Comparison of ENCODE assay signal across 8 cellular contexts in genomic region chr2:143161982-143162837, GRCh38. TPM values are rescaled to one million over a fixed set of nuclear protein-coding genes. Genes with fewer than 3 reads are reported as not detected.
DNase-seq lines count a peak whose midpoint lies in the region; ATAC-seq and TF ChIP-seq lines count a peak whose summit lies in the region.

No MANE protein-coding gene starts in this region.

- H3K36me3 ChIP-seq in RWPE2 (ENCODE audit: low read depth): no peaks in the 10 kb centered on the region

- H3K27me3 ChIP-seq in RWPE2 (ENCODE audit: insufficient read depth, poor library complexity, severe bottlenecking): peaks cover 29% of the 10 kb centered on the region

- peaks cover 8% of the 10 kb centered on the region for H3K36me3 Mint-ChIP-seq in activated naive CD8-positive, alpha-beta T cell treated with anti-CD3 and anti-CD28 coated beads, Interleukin-2, amount 50 U/mL, for 24 hours (ENCODE audit: low read depth)

- ATAC-seq in GM21367 (IDR thresholded peaks at IDR 0.05; ENCODE audit: unreplicated experiment): peak; percentile 79
- peak; percentile 83 for ATAC-seq in RWPE2 (ENCODE audit: low read depth)
- peak; percentile 96 for ATAC-seq in activated naive CD8-positive, alpha-beta T cell treated with anti-CD3 and anti-CD28 coated beads, Interleukin-2, amount 50 U/mL, for 24 hours

- peak; percentile 53 for TF ChIP-seq CTCF in RWPE2 (IDR thresholded peaks at IDR 0.05; ENCODE audit: poor library complexity, severe bottlenecking)

- H3K4me1 ChIP-seq in RWPE2 (ENCODE audit: insufficient read depth, poor library complexity, severe bottlenecking): no peaks in the 10 kb centered on the region

- H3K4me1 Mint-ChIP-seq in activated naive CD8-positive, alpha-beta T cell treated with anti-CD3 and anti-CD28 coated beads, Interleukin-2, amount 50 U/mL, for 24 hours: peaks cover 80% of the 10 kb centered on the region

- no peak overlapping the region for H3K4me3 Mint-ChIP-seq in activated naive CD8-positive, alpha-beta T cell treated with anti-CD3 and anti-CD28 coated beads, Interleukin-2, amount 50 U/mL, for 24 hours

- DNase-seq in Daoy (ENCODE audit: low read depth) (peak; percentile 37), HT-29 (ENCODE audit: low spot score) (peak; percentile 26), RWPE2 (ENCODE audit: low spot score) (no peak), iPS-NIHi7 (ENCODE audit: extremely low spot score) (peak; percentile 36), HuH-7.5 (ENCODE audit: low spot score) (no peak)
- peak; percentile 33 for DNase-seq in activated naive CD8-positive, alpha-beta T cell treated with anti-CD3 and anti-CD28 coated beads, Interleukin-2, amount 50 U/mL, for 24 hours
- peak; percentile 61 for DNase-seq in stimulated activated CD4-positive, alpha-beta T cell treated with anti-CD3 and anti-CD28 coated beads, Interleukin-15, amount 100 ng/mL, for 24 hours

- H3K9me3 Mint-ChIP-seq in activated naive CD8-positive, alpha-beta T cell treated with anti-CD3 and anti-CD28 coated beads, Interleukin-2, amount 50 U/mL, for 24 hours: no peaks in the 10 kb centered on the region

- H3K4me3 ChIP-seq in RWPE2 (ENCODE audit: severe bottlenecking): no peak overlapping the region

- no peaks in the 10 kb centered on the region for H3K27me3 Mint-ChIP-seq in activated naive CD8-positive, alpha-beta T cell treated with anti-CD3 and anti-CD28 coated beads, Interleukin-2, amount 50 U/mL, for 24 hours

- H3K27ac Mint-ChIP-seq in activated naive CD8-positive, alpha-beta T cell treated with anti-CD3 and anti-CD28 coated beads, Interleukin-2, amount 50 U/mL, for 24 hours: peak overlapping the region; percentile 21

- H3K27ac ChIP-seq in RWPE2 (ENCODE audit: poor library complexity, severe bottlenecking): no peak overlapping the region

- H3K9me3 ChIP-seq in RWPE2 (ENCODE audit: severe bottlenecking): no peaks in the 10 kb centered on the region

RNA-seq across cellular contexts. Expression of gene ARHGAP15, which starts 33.0 kb away (rescaled TPM):
- total RNA-seq in Daoy (2014; rRNA removed; shearing (Covaris generic)): 0.51 and 1.4 TPM in 2 replicates
- not detected in 2 replicates for total RNA-seq in HT-29 (2014; rRNA removed; shearing (Covaris generic))

Comparison
In these comparisons a context has a peak if more than half of its experiments do, and no peak if none do; other contexts are left out.
1. DNase-seq: peak in Daoy (single experiment), HT-29 (single experiment), activated naive CD8-positive, alpha-beta T cell treated with anti-CD3 and anti-CD28 coated beads, Interleukin-2, amount 50 U/mL, for 24 hours (single experiment), iPS-NIHi7 (single experiment) and stimulated activated CD4-positive, alpha-beta T cell treated with anti-CD3 and anti-CD28 coated beads, Interleukin-15, amount 100 ng/mL, for 24 hours (single experiment); none in RWPE2 (single experiment) and HuH-7.5 (single experiment).
2. Peak in every context shown above with its lines, with median percentiles within 50 percentile points of each other: ATAC-seq.